ENCODE assay signal across 1 cellular context in genomic region chr12:40203060-40203430, GRCh38.
TF ChIP-seq lines count a peak whose summit lies in the region.

No MANE protein-coding gene starts in this region.

TF ChIP-seq in GM12878, 131 proteins besides CTCF, POLR2A, EP300 and RAD21 (continued from another document):
- TF ChIP-seq BCLAF1 (IDR thresholded peaks at IDR 0.05) (no peak), EGR1 (IDR thresholded peaks at IDR 0.05; ENCODE audit: borderline replicate concordance in 1 of 2, low read depth in 2 of 2, low read length in 2 of 2) (no peak), REST (IDR thresholded peaks at IDR 0.05; ENCODE audit: low read depth, low read length) (no peak), NR2C2 (IDR thresholded peaks at IDR 0.05; ENCODE audit: borderline replicate concordance, control insufficient read depth, insufficient read length, low read depth) (no peak), ZNF217 (IDR thresholded peaks at IDR 0.05) (no peak), CHD2 (IDR thresholded peaks at IDR 0.05; ENCODE audit: borderline replicate concordance, low read depth, low read length) (peak; percentile 57; the same call in 1 of the 2 replicates), SKIL (IDR thresholded peaks at IDR 0.05; ENCODE audit: low read depth, poor library complexity, severe bottlenecking) (no peak), CBX3 (IDR thresholded peaks at IDR 0.05; ENCODE audit: borderline replicate concordance, low read depth) (no peak), E4F1 (IDR thresholded peaks at IDR 0.05; ENCODE audit: borderline replicate concordance, partially characterized antibody) (no peak), PBX3 (IDR thresholded peaks at IDR 0.05; ENCODE audit: insufficient replicate concordance, low read depth, low read length) (no peak), ATF2 (IDR thresholded peaks at IDR 0.05; ENCODE audit: low read length) (no peak), MTA3 (IDR thresholded peaks at IDR 0.05; ENCODE audit: borderline replicate concordance, low read length) (no peak), RAD51 (IDR thresholded peaks at IDR 0.05) (peak; percentile 51; the same call in 1 of the 2 replicates), GATAD2B (conservative IDR thresholded peaks at IDR 0.05; ENCODE audit: low read depth) (0 out of 2 replicates have a peak, but pooled peaks have one; percentile 15)
